In the genomic region with DNA sequence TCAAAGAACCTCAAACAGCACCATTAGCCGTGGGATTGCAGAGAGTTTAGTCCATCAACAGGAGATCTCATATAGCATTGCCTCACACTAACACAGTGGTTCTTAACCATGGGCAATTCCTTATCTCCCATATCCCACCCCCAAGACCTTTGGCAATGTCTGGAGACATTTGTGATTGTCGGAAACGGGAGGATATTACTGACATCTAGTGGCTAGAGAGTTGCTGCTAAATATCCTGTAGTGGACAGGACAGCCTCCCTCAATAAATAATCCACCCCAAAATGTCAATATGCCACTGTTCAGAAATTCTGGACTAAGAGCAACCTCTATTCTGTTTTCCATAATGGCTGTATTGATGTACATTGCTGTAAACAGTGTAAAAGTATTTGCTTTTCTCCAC, we compare ENCODE assay signal across 9 cellular contexts.
DNase-seq lines count a peak whose midpoint lies in the region; ATAC-seq and TF ChIP-seq lines count a peak whose summit lies in the region.
"Had no signal": no experiment of that assay in that cellular context is flagged by ENCODE, and none has a peak within 500 bp of the region (broad histone marks: within the 10 kb centered on the region; RNA-seq: fewer than 3 reads in every experiment).

No MANE protein-coding gene starts in this region.

- no peak overlapping the region for H3K4me3 ChIP-seq in WI38 (ENCODE audit: low read depth, low read length)
- H3K4me3 ChIP-seq in iPS DF 6.9 (ENCODE audit: low read length), result no peak overlapping the region
- H3K4me3 ChIP-seq: BLaER1 treated with 17β-estradiol and CSF1 and Interleukin-3, amounts not matched to agents 10 nM and 100 nM had no signal

- no peaks in the 10 kb centered on the region for H3K36me3 Mint-ChIP-seq in type B pancreatic cell

- no CpG with 5 or more reads among the region's 3 CpGs for WGBS in iPS DF 6.9 (ENCODE audit: insufficient coverage, insufficient read length)

- ATAC-seq in HG03457 (IDR thresholded peaks at IDR 0.05; ENCODE audit: unreplicated experiment) (no peak), HG03135 (IDR thresholded peaks at IDR 0.05; ENCODE audit: unreplicated experiment) (no peak), GM18867 (IDR thresholded peaks at IDR 0.05; ENCODE audit: unreplicated experiment) (no peak)

- no peaks in the 10 kb centered on the region for H3K9me3 Mint-ChIP-seq in type B pancreatic cell

- no peaks in the 10 kb centered on the region for H3K4me1 Mint-ChIP-seq in type B pancreatic cell (ENCODE audit: unreplicated experiment)

- no peak overlapping the region for H3K27ac Mint-ChIP-seq in type B pancreatic cell

- no peaks in the 10 kb centered on the region for H3K9me3 ChIP-seq in iPS DF 6.9 (ENCODE audit: control insufficient read depth, insufficient read depth, low read length)

- DNase-seq in NCI-H1105 treated with DMSO at 0.1 percent for 48 hours (lab: John Stamatoyannopoulos, UW), result peak; percentile 11
- no peak for DNase-seq in NCI-H1105 (lab: John Stamatoyannopoulos, UW)
- peak; percentile 22 for DNase-seq in iPS DF 6.9 (ENCODE audit: low read depth, low spot score)
- DNase-seq in type B pancreatic cell (ENCODE audit: extremely low spot score, unreplicated experiment), result no peak

- H3K27me3 Mint-ChIP-seq in type B pancreatic cell, result peaks cover 4% of the 10 kb centered on the region

- no peaks in the 10 kb centered on the region for H3K4me1 ChIP-seq in iPS DF 6.9 (ENCODE audit: control insufficient read depth, insufficient read depth, low read length)
- H3K4me1 ChIP-seq: BLaER1 treated with 17β-estradiol and CSF1 and Interleukin-3, amounts not matched to agents 10 nM and 100 nM had no signal

- H3K27me3 ChIP-seq in iPS DF 6.9 (ENCODE audit: control insufficient read depth, insufficient read depth, low read length), result no peaks in the 10 kb centered on the region
- H3K27me3 ChIP-seq: BLaER1 treated with 17β-estradiol and CSF1 and Interleukin-3, amounts not matched to agents 10 nM and 100 nM had no signal

- H3K36me3 ChIP-seq in iPS DF 6.9 (ENCODE audit: control insufficient read depth, insufficient read depth, low read length), result no peaks in the 10 kb centered on the region

- no peak overlapping the region for H3K27ac ChIP-seq in iPS DF 6.9 (ENCODE audit: low read length)
- H3K27ac ChIP-seq: BLaER1 treated with 17β-estradiol and CSF1 and Interleukin-3, amounts not matched to agents 10 nM and 100 nM had no signal

- TF ChIP-seq CTCF in WI38 (IDR thresholded peaks at IDR 0.05; ENCODE audit: low read depth, low read length) (peak; percentile 49), type B pancreatic cell (conservative IDR thresholded peaks at IDR 0.05) (peak; percentile 62)

- H3K4me3 Mint-ChIP-seq in type B pancreatic cell, result no peak overlapping the region

Comparison
In these comparisons a context has a peak if more than half of its experiments do, and no peak if none do; other contexts are left out.
1. DNase-seq: peak in NCI-H1105 treated with DMSO at 0.1 percent for 48 hours (single experiment) and iPS DF 6.9 (single experiment); none in NCI-H1105 (single experiment) and type B pancreatic cell (single experiment).